In the genomic region with DNA sequence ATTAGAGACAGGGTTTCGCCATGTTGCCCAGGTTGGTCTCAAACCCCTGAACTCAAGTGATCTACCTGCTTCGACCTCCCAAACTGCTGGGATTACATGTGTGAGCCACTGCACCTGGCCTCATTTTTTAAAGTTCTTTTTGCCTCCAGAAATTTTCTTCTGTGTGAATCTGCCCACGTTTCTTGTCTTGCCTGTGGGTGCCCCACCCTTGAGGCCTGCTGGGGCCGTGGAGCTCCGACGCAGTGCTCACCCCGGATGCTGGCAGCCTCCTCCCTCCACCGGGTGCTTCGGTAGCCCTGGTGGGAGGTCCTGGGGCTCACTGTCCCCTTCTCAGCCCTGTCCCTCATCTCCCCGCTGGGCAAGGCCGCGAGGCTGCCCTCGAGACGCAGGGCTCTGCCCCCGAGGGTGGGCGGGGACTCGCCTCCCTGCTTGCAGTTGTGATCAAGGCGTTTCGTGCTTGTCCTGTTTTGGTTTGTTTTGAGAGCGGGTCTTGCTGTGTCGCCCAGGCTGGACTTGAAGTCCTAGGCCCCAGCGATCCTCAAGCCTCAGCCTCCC, we compare ENCODE assay signal across 22 cellular contexts. TPM values are rescaled to one million over a fixed set of nuclear protein-coding genes. Genes with fewer than 3 reads are reported as not detected.
A peak's percentile ranks its signal among the peaks of the same experiment; 100 is the strongest.
DNase-seq lines count a peak whose midpoint lies in the region; ATAC-seq and TF ChIP-seq lines count a peak whose summit lies in the region.
"Had no signal": no experiment of that assay in that cellular context is flagged by ENCODE, and none has a peak within 500 bp of the region (broad histone marks: within the 10 kb centered on the region; RNA-seq: fewer than 3 reads in every experiment).

No MANE protein-coding gene starts in this region.

- no peak overlapping the region for H3K27ac ChIP-seq in right atrium auricular region
- peak overlapping the region; percentile 60; the same call in 1 of the 2 replicates for H3K27ac ChIP-seq in RWPE1
- H3K27ac ChIP-seq: BLaER1 treated with 17β-estradiol and CSF1 and Interleukin-3, amounts not matched to agents 10 nM and 100 nM; GM23248; KMS-11 had no signal

- no peaks in the 10 kb centered on the region for H3K27me3 ChIP-seq in right atrium auricular region
- H3K27me3 ChIP-seq: BLaER1 treated with 17β-estradiol and CSF1 and Interleukin-3, amounts not matched to agents 10 nM and 100 nM had no signal

- DNase-seq in left ventricle myocardium superior (peak; percentile 11), right atrium auricular region (ENCODE audit: low spot score) (no peak), RWPE1 (ENCODE audit: low spot score) (no peak), nephron progenitor cell (no peak), NCI-H774 (lab: John Stamatoyannopoulos, UW) (no peak), NCI-H446 treated with DMSO at 0.1 percent for 48 hours (lab: John Stamatoyannopoulos, UW) (no peak)
- no peak for DNase-seq in activated CD4-positive, alpha-beta T cell treated with anti-CD3 and anti-CD28 coated beads for 36 hours
- DNase-seq: AML-193; CD4-positive, alpha-beta T cell; GM23248; H7; IMR-90; NCI-H1048; NCI-H1417; NCI-H1694; NCI-H2029 treated with DMSO at 0.1 percent for 48 hours; NCI-H526 treated with DMSO at 0.1 percent for 48 hours; SK-N-SH had no signal

- no peaks in the 10 kb centered on the region for H3K4me1 ChIP-seq in right atrium auricular region

- intact Hi-C loops in left ventricle myocardium superior (cut with micrococcal nuclease), result no loop called here
- intact Hi-C loops in activated CD4-positive, alpha-beta T cell treated with anti-CD3 and anti-CD28 coated beads for 36 hours (cut with DNase I, micrococcal nuclease), result no loop called here

- CTCF ChIA-PET in RWPE1 (lab: Yijun Ruan, JAX), result interaction anchor here (0.7 kb wide), 1 partner anchor 34 kb away, joined by 3 read pairs; no protein-coding TSS in a partner anchor
- CTCF ChIA-PET in activated CD4-positive, alpha-beta T cell treated with anti-CD3 and anti-CD28 coated beads for 36 hours (lab: Charles Lee), result interaction anchor here (0.6 to 0.7 kb wide), 2 partner anchors 113 to 511 kb away, joined by 3 read pairs; no protein-coding TSS in a partner anchor

- H3K27ac Mint-ChIP-seq in nephron progenitor cell, result peak overlapping the region; percentile 95
- no peak overlapping the region for H3K27ac Mint-ChIP-seq in activated CD4-positive, alpha-beta T cell treated with anti-CD3 and anti-CD28 coated beads for 36 hours
- H3K27ac Mint-ChIP-seq: CD4-positive, alpha-beta T cell had no signal

- POLR2A ChIA-PET in RWPE1 (lab: Yijun Ruan, JAX; ENCODE audit: low non-redundant PET), result no interaction called here
- POLR2A ChIA-PET in activated CD4-positive, alpha-beta T cell treated with anti-CD3 and anti-CD28 coated beads for 36 hours (lab: Charles Lee), result interaction anchor here (0.7 kb wide), 1 partner anchor 27 kb away, joined by 7 read pairs; no protein-coding TSS in a partner anchor

- no peak overlapping the region for H3K4me3 ChIP-seq in right atrium auricular region
- H3K4me3 ChIP-seq: BLaER1 treated with 17β-estradiol and CSF1 and Interleukin-3, amounts not matched to agents 10 nM and 100 nM; GM23248 had no signal

- no peaks in the 10 kb centered on the region for H3K9me3 ChIP-seq in right atrium auricular region
- H3K9me3 ChIP-seq: BLaER1 treated with 17β-estradiol and CSF1 and Interleukin-3, amounts not matched to agents 10 nM and 100 nM; SK-N-SH had no signal

- no peaks in the 10 kb centered on the region for H3K9me3 Mint-ChIP-seq in nephron progenitor cell
- H3K9me3 Mint-ChIP-seq in activated CD4-positive, alpha-beta T cell treated with anti-CD3 and anti-CD28 coated beads for 36 hours (ENCODE audit: low read depth), result no peaks in the 10 kb centered on the region
- H3K9me3 Mint-ChIP-seq: CD4-positive, alpha-beta T cell had no signal

- no peak for ATAC-seq in left ventricle myocardium superior
- ATAC-seq in activated CD4-positive, alpha-beta T cell treated with anti-CD3 and anti-CD28 coated beads for 36 hours, result no peak
- ATAC-seq: Panc1 had no signal

- H3K36me3 Mint-ChIP-seq in nephron progenitor cell (ENCODE audit: low read depth), result peaks cover 20% of the 10 kb centered on the region
- H3K36me3 Mint-ChIP-seq in activated CD4-positive, alpha-beta T cell treated with anti-CD3 and anti-CD28 coated beads for 36 hours (ENCODE audit: low read depth), result peaks cover 22% of the 10 kb centered on the region

- peaks cover 53% of the 10 kb centered on the region for H3K36me3 ChIP-seq in right atrium auricular region

- H3K4me1 Mint-ChIP-seq in nephron progenitor cell, result no peaks in the 10 kb centered on the region
- H3K4me1 Mint-ChIP-seq in activated CD4-positive, alpha-beta T cell treated with anti-CD3 and anti-CD28 coated beads for 36 hours, result no peaks in the 10 kb centered on the region

- no peaks in the 10 kb centered on the region for H3K27me3 Mint-ChIP-seq in nephron progenitor cell (ENCODE audit: low read depth, poor library complexity)
- H3K27me3 Mint-ChIP-seq in activated CD4-positive, alpha-beta T cell treated with anti-CD3 and anti-CD28 coated beads for 36 hours, result no peaks in the 10 kb centered on the region
- H3K27me3 Mint-ChIP-seq: CD4-positive, alpha-beta T cell had no signal

- TF ChIP-seq CTCF in right atrium auricular region (IDR thresholded peaks at IDR 0.05), result no peak
- TF ChIP-seq CTCF in RWPE1 (conservative IDR thresholded peaks at IDR 0.05; ENCODE audit: low read depth), result no peak
- no peak for TF ChIP-seq CTCF in nephron progenitor cell (IDR thresholded peaks at IDR 0.05)

- H3K4me3 Mint-ChIP-seq in nephron progenitor cell, result no peak overlapping the region
- no peak overlapping the region for H3K4me3 Mint-ChIP-seq in activated CD4-positive, alpha-beta T cell treated with anti-CD3 and anti-CD28 coated beads for 36 hours
- H3K4me3 Mint-ChIP-seq: CD4-positive, alpha-beta T cell had no signal

RNA-seq across cellular contexts. Expression of a gene that starts 19.5 kb away (rescaled TPM):
- total RNA-seq in left ventricle myocardium superior (1,036 TPM), right atrium auricular region (1,000 to 10,000 TPM in 1 of 2 donors, 100 to 1,000 TPM in 1; 831 to 1,272 TPM)
- total RNA-seq in activated CD4-positive, alpha-beta T cell treated with anti-CD3 and anti-CD28 coated beads for 36 hours, result 1 to 10 TPM; 1.1 to 1.2 TPM

RNA-seq across cellular contexts. Expression of a gene that starts 31.5 kb away (rescaled TPM):
- total RNA-seq in left ventricle myocardium superior (59.4 TPM), right atrium auricular region (10 to 100 TPM; 42.9 to 79.2 TPM)
- 100 to 1,000 TPM; 182 to 186 TPM for total RNA-seq in activated CD4-positive, alpha-beta T cell treated with anti-CD3 and anti-CD28 coated beads for 36 hours
- total RNA-seq: G401, IMR-90 had no signal

RNA-seq across cellular contexts. Expression of a gene that starts 35.5 kb away (rescaled TPM):
- total RNA-seq in left ventricle myocardium superior, result 201 TPM
- total RNA-seq in right atrium auricular region, result 10 to 100 TPM; 51.9 to 61.7 TPM
- 100 to 1,000 TPM; 136 to 152 TPM for total RNA-seq in activated CD4-positive, alpha-beta T cell treated with anti-CD3 and anti-CD28 coated beads for 36 hours

RNA-seq across cellular contexts. Expression of a gene that starts 35.9 kb away (rescaled TPM):
- 5.1 TPM for total RNA-seq in left ventricle myocardium superior
- 1 to 10 TPM; 3.5 to 3.9 TPM for total RNA-seq in right atrium auricular region
- 10 to 100 TPM; 21.7 to 31.8 TPM for total RNA-seq in activated CD4-positive, alpha-beta T cell treated with anti-CD3 and anti-CD28 coated beads for 36 hours

RNA-seq across cellular contexts. Expression of a gene that starts 56.8 kb away (rescaled TPM):
- total RNA-seq in left ventricle myocardium superior, result 1.6 TPM
- under 1 TPM in 1 of 2 donors, not detected in 1; 0.16 TPM for total RNA-seq in right atrium auricular region
- total RNA-seq in activated CD4-positive, alpha-beta T cell treated with anti-CD3 and anti-CD28 coated beads for 36 hours, result 1 to 10 TPM; 1.4 to 2.4 TPM

Comparison
In these comparisons a context has a peak if more than half of its experiments do, and no peak if none do; other contexts are left out.
1. RNA of a gene that starts 19.5 kb away (total RNA-seq): 831 to 1,272 TPM in right atrium auricular region and 1,036 TPM in left ventricle myocardium superior (single experiment); 1.1 to 1.2 TPM in activated CD4-positive, alpha-beta T cell treated with anti-CD3 and anti-CD28 coated beads for 36 hours; every median in the first group is over 100 times any median in the second.